Comparison of ENCODE assay signal across 9 cellular contexts in the genomic region with DNA sequence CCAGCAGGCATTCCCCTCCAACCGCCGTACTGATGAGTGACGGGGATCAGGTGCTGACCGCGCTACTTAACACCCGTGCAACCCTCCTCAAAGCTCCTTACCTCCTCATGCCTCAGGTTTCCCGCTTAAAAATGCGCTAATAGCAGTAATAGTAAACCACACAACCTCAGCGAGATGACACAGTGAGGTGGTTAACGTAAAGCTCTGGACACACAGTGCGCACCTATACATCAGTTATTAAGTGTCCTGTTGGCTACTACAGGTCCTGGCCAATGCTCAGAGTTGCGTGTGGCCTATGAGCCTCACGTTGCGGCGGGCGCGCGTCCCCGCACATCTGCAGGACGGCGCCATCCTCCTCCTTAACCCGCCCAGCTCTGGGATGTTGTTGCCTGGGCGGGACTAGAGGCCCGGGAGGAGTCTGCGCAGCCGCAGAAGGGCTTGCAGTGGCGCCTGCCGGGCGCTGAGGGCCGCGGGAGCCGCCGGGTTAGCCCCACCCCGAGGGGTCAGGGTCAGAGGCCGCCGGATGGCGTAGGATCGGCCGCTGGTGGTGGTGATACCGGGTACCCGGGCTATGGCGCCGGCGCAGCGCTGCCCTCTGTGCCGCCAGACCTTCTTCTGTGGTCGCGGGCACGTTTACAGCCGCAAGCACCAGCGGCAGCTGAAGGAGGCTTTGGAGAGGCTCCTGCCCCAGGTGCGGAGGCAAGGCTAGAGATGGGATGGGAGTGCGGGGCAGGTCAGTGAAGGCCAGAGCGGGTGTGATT. TPM values are rescaled to one million over a fixed set of nuclear protein-coding genes. Genes with fewer than 3 reads are reported as not detected.
A peak's percentile ranks its signal among the peaks of the same experiment; 100 is the strongest.
DNase-seq lines count a peak whose midpoint lies in the region; ATAC-seq, FAIRE-seq and TF ChIP-seq lines count a peak whose summit lies in the region.
"Had no signal": no experiment of that assay in that cellular context is flagged by ENCODE, and none has a peak within 500 bp of the region (broad histone marks: within the 10 kb centered on the region; RNA-seq: fewer than 3 reads in every experiment).

A gene with protein sequence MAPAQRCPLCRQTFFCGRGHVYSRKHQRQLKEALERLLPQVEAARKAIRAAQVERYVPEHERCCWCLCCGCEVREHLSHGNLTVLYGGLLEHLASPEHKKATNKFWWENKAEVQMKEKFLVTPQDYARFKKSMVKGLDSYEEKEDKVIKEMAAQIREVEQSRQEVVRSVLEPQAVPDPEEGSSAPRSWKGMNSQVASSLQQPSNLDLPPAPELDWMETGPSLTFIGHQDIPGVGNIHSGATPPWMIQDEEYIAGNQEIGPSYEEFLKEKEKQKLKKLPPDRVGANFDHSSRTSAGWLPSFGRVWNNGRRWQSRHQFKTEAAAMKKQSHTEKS (plus strand): TSS at position 512 of the 761 bp plus-strand sequence. CDS start 60 bp downstream, at position 572.

- peaks cover 3 to 7% of the 10 kb centered on the region in 2 experiments for H3K36me3 ChIP-seq in keratinocyte (ENCODE audit: control insufficient read depth in 2 of 2, extremely low read depth in 1 of 2, insufficient read depth in 2 of 2, low read length in 2 of 2)

- ATAC-seq in GM19043 (IDR thresholded peaks at IDR 0.05; ENCODE audit: low read depth, unreplicated experiment) (peak; percentile 86), HG03354 (IDR thresholded peaks at IDR 0.05; ENCODE audit: poor library complexity, severe bottlenecking, unreplicated experiment) (peak; percentile 91)

- H3K79me2 ChIP-seq in keratinocyte (ENCODE audit: control insufficient read depth, insufficient read depth, low read length): peaks cover 22% of the 10 kb centered on the region

- H3K4me1 ChIP-seq in keratinocyte (ENCODE audit: control insufficient read depth, extremely low read depth, insufficient read depth, low read length): peaks cover 26% of the 10 kb centered on the region

- TF ChIP-seq CTCF in keratinocyte (optimal IDR thresholded peaks at IDR 0.05 in 1 of 3, IDR thresholded peaks at IDR 0.05 in 1 of 3, conservative IDR thresholded peaks at IDR 0.05 in 1 of 3; ENCODE audit: extremely low read depth in 1 of 3, insufficient read depth in 2 of 3, low read length in 3 of 3): peak in 2 of 3 experiments; percentile 11 to 15

- FAIRE-seq in keratinocyte (lab: Jason Lieb, UNC): no peak
- FAIRE-seq: endometrium had no signal

- no peaks in the 10 kb centered on the region for H3K9me1 ChIP-seq in keratinocyte (ENCODE audit: control insufficient read depth, extremely low read depth, insufficient read depth, low read length)

- H3K27me3 ChIP-seq in keratinocyte (ENCODE audit: control insufficient read depth, extremely low read depth, insufficient read depth, low read length): no peaks in the 10 kb centered on the region

- dilution Hi-C loops in keratinocyte (cut with MboI; ENCODE audit: extremely low pct_ligation_motif_present, low sequenced_read_pairs): no loop called here

- H3K4me3 ChIP-seq in keratinocyte (ENCODE audit: control insufficient read depth in 2 of 3, extremely low read depth in 1 of 3, insufficient read depth in 2 of 3, low read depth in 1 of 3, low read length in 3 of 3): peak within 1 kb of the TSS; percentile 60 to 95 (median 93)

- peak within 1 kb of the TSS; percentile 100 for H2AFZ ChIP-seq in keratinocyte (ENCODE audit: control insufficient read depth, low read length)

- peak within 1 kb of the TSS; percentile 74 for H3K27ac ChIP-seq in keratinocyte (ENCODE audit: control insufficient read depth, insufficient read depth, low read length)

- H3K9ac ChIP-seq in keratinocyte (ENCODE audit: control insufficient read depth, extremely low read depth, insufficient read depth, low read length): peak within 1 kb of the TSS; percentile 76

- no peaks in the 10 kb centered on the region for H3K9me3 ChIP-seq in keratinocyte (ENCODE audit: control insufficient read depth, low read depth, low read length)

- no peaks in the 10 kb centered on the region for H4K20me1 ChIP-seq in keratinocyte (ENCODE audit: control insufficient read depth, extremely low read depth, insufficient read depth, low read length)

- peak; percentile 100 for DNase-seq in AG20443 (ENCODE audit: low spot score)
- peak; percentile 75 to 93 for DNase-seq in NCI-H446 (lab: John Stamatoyannopoulos, UW)
- peak; percentile 98 for DNase-seq in activated CD4-positive, CD25-positive, alpha-beta regulatory T cell treated with anti-CD3 and anti-CD28 coated beads, Interleukin-2, amount 50 U/mL, for 72 hours
- peak; percentile 94 for DNase-seq in cerebellar cortex (ENCODE audit: low spot score)
- no peak for DNase-seq in keratinocyte (ENCODE audit: low read depth, low spot score)
- peak; percentile 92 to 93 for DNase-seq in stimulated activated CD4-positive, alpha-beta T cell treated with anti-CD3 and anti-CD28 coated beads, Interleukin-15, amount 100 ng/mL, for 1 hour (ENCODE audit: low read depth in 1 of 2, low spot score in 1 of 2)

- H3K4me2 ChIP-seq in keratinocyte (ENCODE audit: control insufficient read depth, extremely low read depth, insufficient read depth, low read depth, low read length): peak within 1 kb of the TSS; percentile 98

RNA-seq across cellular contexts. Expression of the gene that starts here (rescaled TPM):
- 11.9 to 22.6 TPM (median 14.9 TPM) in 3 replicates for polyA plus RNA-seq in keratinocyte
- polyA plus RNA-seq in keratinocyte (2011; ENCODE audit: low read depth): 18.2 TPM
- 2.7 and 3.6 TPM in 2 replicates for polyA plus RNA-seq in keratinocyte (2011; cell fraction: cytosol; rRNA removed)
- 60.5 and 67.0 TPM in 2 replicates for polyA plus RNA-seq in keratinocyte (2011; cell fraction: nucleus; rRNA removed)
- polyA plus RNA-seq in keratinocyte (2012; ENCODE audit: low replicate concordance): 7.9 and 17.4 TPM in 2 replicates
- 4.3 to 27.3 TPM (median 16.1 TPM) in 3 replicates for polyA minus RNA-seq in keratinocyte
- polyA minus RNA-seq in keratinocyte (2011; cell fraction: cytosol; rRNA and poly(A)+ RNA removed): 2.7 TPM
- 23.1 and 42.0 TPM in 2 replicates for polyA minus RNA-seq in keratinocyte (2011; cell fraction: nucleus; rRNA and poly(A)+ RNA removed)
